In genomic region chr7:104883718-104884452, GRCh38 we compare ENCODE assay signal across 8 cellular contexts.
A peak's percentile ranks its signal among the peaks of the same experiment; 100 is the strongest.
DNase-seq lines count a peak whose midpoint lies in the region; ATAC-seq and TF ChIP-seq lines count a peak whose summit lies in the region.

No MANE protein-coding gene starts in this region.

- H3K4me3 ChIP-seq in GM12875 (ENCODE audit: low read depth, low read length): no peak overlapping the region
- H3K4me3 ChIP-seq in adrenal gland: no peak overlapping the region
- peak overlapping the region; percentile 38 for H3K4me3 ChIP-seq in left ventricle myocardium inferior

- DNase-seq in NCI-H1105 (lab: John Stamatoyannopoulos, UW) (peak; percentile 16), T follicular helper cell (ENCODE audit: low read depth) (peak; percentile 61), adrenal gland (peak; percentile 84 to 94 (median 88)), left ventricle myocardium inferior (peak; percentile 88), putamen (ENCODE audit: low spot score) (peak; percentile 85), cortex of kidney (lab: John Stamatoyannopoulos, UW) (no peak)

- TF ChIP-seq POLR2A in adrenal gland (IDR thresholded peaks at IDR 0.05): no peak

- intact Hi-C loops in adrenal gland (cut with DNase I) (loop anchor here in 1 of 2 donors (2.0 kb wide), 1 partner anchor 33 kb away; no protein-coding TSS in a partner anchor), left ventricle myocardium inferior (cut with micrococcal nuclease) (loop anchor here (5.0 kb wide), 1 partner anchor 33 kb away; no protein-coding TSS in a partner anchor)

- H3K27me3 ChIP-seq in adrenal gland: no peaks in the 10 kb centered on the region
- no peaks in the 10 kb centered on the region for H3K27me3 ChIP-seq in left ventricle myocardium inferior (ENCODE audit: low read depth)

- H3K4me1 ChIP-seq in adrenal gland (replicated peaks in 1 of 2): peaks cover 0 to 6% of the 10 kb centered on the region in 2 donors
- peaks cover 19% of the 10 kb centered on the region for H3K4me1 ChIP-seq in left ventricle myocardium inferior

- peak overlapping the region in 2 of 5 donors; percentile 30 to 31 for H3K27ac ChIP-seq in adrenal gland
- H3K27ac ChIP-seq in left ventricle myocardium inferior (replicated peaks): peak overlapping the region; percentile 92

- WGBS in adrenal gland, 4 donors: 22 to 34% (median 28%) methylated on average over 13 to 17 of the region's 17 CpGs

- no peaks in the 10 kb centered on the region for H3K36me3 ChIP-seq in adrenal gland (replicated peaks in 1 of 2)
- H3K36me3 ChIP-seq in left ventricle myocardium inferior: no peaks in the 10 kb centered on the region

- H3K9me3 ChIP-seq in adrenal gland (replicated peaks in 1 of 3) (no peaks in the 10 kb centered on the region), left ventricle myocardium inferior (replicated peaks) (peaks cover 19% of the 10 kb centered on the region)

- TF ChIP-seq CTCF in GM12875 (IDR thresholded peaks at IDR 0.05; ENCODE audit: borderline replicate concordance, insufficient read depth, low read depth, low read length): peak; percentile 95
- peak; percentile 76 to 88 (median 84) for TF ChIP-seq CTCF in adrenal gland (IDR thresholded peaks at IDR 0.05)
- peak; percentile 97 for TF ChIP-seq CTCF in left ventricle myocardium inferior (IDR thresholded peaks at IDR 0.05; ENCODE audit: borderline replicate concordance)

- ATAC-seq in HG02642 (IDR thresholded peaks at IDR 0.05; ENCODE audit: poor library complexity, unreplicated experiment): peak; percentile 94
